In the genomic region with DNA sequence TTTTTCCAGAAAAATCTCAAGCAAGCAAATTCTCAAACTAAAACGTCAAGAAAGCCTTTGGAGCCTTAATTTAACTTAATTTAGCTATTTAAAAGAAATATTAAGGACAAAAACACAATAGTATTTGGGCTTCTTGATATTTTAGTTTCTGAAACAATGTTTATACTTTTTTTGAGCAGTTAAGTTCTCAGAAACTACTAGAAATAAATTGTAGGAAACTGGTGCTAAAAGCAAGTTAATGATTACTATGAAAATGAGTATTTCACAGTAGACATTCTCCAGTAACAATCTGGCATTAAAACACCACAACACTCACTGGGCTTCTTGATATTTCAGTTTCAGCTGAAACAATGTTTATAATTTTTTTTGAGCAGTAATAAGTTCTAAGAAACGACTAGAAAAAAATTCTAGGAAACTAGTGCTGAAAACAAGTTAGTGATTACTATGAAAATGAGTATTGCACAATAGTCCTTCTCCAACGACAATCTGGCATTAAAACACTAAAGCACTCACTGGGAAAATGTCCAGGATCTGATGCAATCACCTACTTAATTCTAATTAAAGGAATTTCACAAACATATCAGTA, we compare ENCODE assay signal across 9 cellular contexts. TPM values are rescaled to one million over a fixed set of nuclear protein-coding genes. Genes with fewer than 3 reads are reported as not detected.
DNase-seq lines count a peak whose midpoint lies in the region; ATAC-seq, FAIRE-seq and TF ChIP-seq lines count a peak whose summit lies in the region.
"Had no signal": no experiment of that assay in that cellular context is flagged by ENCODE, and none has a peak within 500 bp of the region (broad histone marks: within the 10 kb centered on the region; RNA-seq: fewer than 3 reads in every experiment).

No MANE protein-coding gene starts in this region.

- H3K4me1 Mint-ChIP-seq in T-cell: peaks cover 49 to 67% (median 59%) of the 10 kb centered on the region in 3 donors

- intact Hi-C loops in testis (cut with DNase I; ENCODE audit: low total_unique reads): no loop called here

- no peak overlapping the region for H3K4me3 ChIP-seq in testis
- H3K4me3 ChIP-seq: BLaER1 had no signal

- H3K4me3 Mint-ChIP-seq in T-cell: peak overlapping the region in 1 of 3 donors; percentile 24

- H3K9me3 ChIP-seq in testis: no peaks in the 10 kb centered on the region

- H3K27ac Mint-ChIP-seq in T-cell: peak overlapping the region; percentile 11 to 31

- peaks cover 36% of the 10 kb centered on the region for H3K36me3 Mint-ChIP-seq in T-cell

- no peak overlapping the region for H3K27ac ChIP-seq in testis
- H3K27ac ChIP-seq: BLaER1 had no signal

- TF ChIP-seq POLR2A in testis (IDR thresholded peaks at IDR 0.05): no peak

- no peaks in the 10 kb centered on the region for H3K4me1 ChIP-seq in testis

- H3K36me3 ChIP-seq in testis (ENCODE audit: low read depth, missing control alignments): no peaks in the 10 kb centered on the region

- FAIRE-seq in frontal cortex (lab: Jason Lieb, UNC): peak; percentile 49

- H3K27me3 ChIP-seq in testis: no peaks in the 10 kb centered on the region
- H3K27me3 ChIP-seq: BLaER1 had no signal

- no peaks in the 10 kb centered on the region for H3K27me3 Mint-ChIP-seq in T-cell

- 41 to 42% methylated on average over 3 of the region's 3 CpGs for WGBS in testis, 2 donors

- POLR2A ChIA-PET in T-cell (lab: Charles Lee): interaction anchor here in 1 of 2 donors (0.6 kb wide), 1 partner anchor 173 kb away, joined by 4 read pairs; no protein-coding TSS in a partner anchor

- CTCF ChIA-PET in T-cell (lab: Charles Lee): no interaction called here

- peak in 1 of 4 experiments; percentile 33 for ATAC-seq in T-cell (replicated peaks in 1 of 4)

- no peak for TF ChIP-seq CTCF in testis (IDR thresholded peaks at IDR 0.05)

- DNase-seq in NCI-H2171 treated with DMSO at 0.1 percent for 48 hours (lab: John Stamatoyannopoulos, UW): peak; percentile 18
- DNase-seq in NCI-H2171 (lab: John Stamatoyannopoulos, UW): no peak
- no peak for DNase-seq in T-cell
- no peak for DNase-seq in frontal cortex (ENCODE audit: low spot score in 2 of 2)
- DNase-seq in stromal cell of bone marrow (ENCODE audit: low read depth): peak; percentile 77
- no peak for DNase-seq in testis
- no peak for DNase-seq in NCI-H1092 treated with DMSO at 0.1 percent for 48 hours (lab: John Stamatoyannopoulos, UW)
- DNase-seq in NCI-H187 treated with DMSO at 0.1 percent for 48 hours (lab: John Stamatoyannopoulos, UW): no peak

- no peaks in the 10 kb centered on the region for H3K9me3 Mint-ChIP-seq in T-cell

RNA-seq across cellular contexts. Expression of a gene that starts 45.1 kb away (rescaled TPM):
- 10 to 100 TPM; 39.5 to 47.9 (median 43.4) TPM for total RNA-seq in T-cell
- 53.8 TPM for total RNA-seq in frontal cortex
- total RNA-seq in testis: 10 to 100 TPM; 15.7 to 16.7 TPM
- 13.7 TPM for polyA plus RNA-seq in testis (ENCODE audit: insufficient read depth, low read depth, low replicate concordance)

RNA-seq across cellular contexts. Expression of a gene that starts 45.4 kb away (rescaled TPM):
- total RNA-seq in T-cell (10 to 100 TPM; 10.2 to 24.2 (median 18.0) TPM), frontal cortex (129 TPM), testis (10 to 100 TPM; 30.5 to 33.2 TPM)
- polyA plus RNA-seq in testis (ENCODE audit: insufficient read depth, low read depth, low replicate concordance): 29.9 TPM

RNA-seq across cellular contexts. Expression of a gene that starts 49.0 kb away (rescaled TPM):
- total RNA-seq in T-cell (1 to 10 TPM; 5.3 to 8.4 (median 6.5) TPM), frontal cortex (2.4 TPM), testis (10 to 100 TPM; 10.5 to 21.5 TPM)
- polyA plus RNA-seq in testis (ENCODE audit: insufficient read depth, low read depth, low replicate concordance): 20.4 TPM

Comparison
In these comparisons a context has a peak if more than half of its experiments do, and no peak if none do; other contexts are left out.
1. DNase-seq: peak in NCI-H2171 treated with DMSO at 0.1 percent for 48 hours (single experiment) and stromal cell of bone marrow (single experiment); none in NCI-H2171 (single experiment), T-cell (0 of 34), frontal cortex (0 of 2), testis (single experiment), NCI-H1092 treated with DMSO at 0.1 percent for 48 hours (single experiment) and NCI-H187 treated with DMSO at 0.1 percent for 48 hours (single experiment).